ENCODE assay signal across 23 cellular contexts in genomic region chr14:49989980-49990379, GRCh38.
DNase-seq lines count a peak whose midpoint lies in the region; ATAC-seq, FAIRE-seq and TF ChIP-seq lines count a peak whose summit lies in the region.
"Had no signal": no experiment of that assay in that cellular context is flagged by ENCODE, and none has a peak within 500 bp of the region (broad histone marks: within the 10 kb centered on the region; RNA-seq: fewer than 3 reads in every experiment).

No MANE protein-coding gene starts in this region.

- FAIRE-seq in urothelium cell line (lab: Jason Lieb, UNC), result peak; percentile 17
- FAIRE-seq: GM19239 had no signal

- peaks cover 48% of the 10 kb centered on the region for H3K4me1 Mint-ChIP-seq in activated CD8-positive, alpha-beta memory T cell treated with anti-CD3 and anti-CD28 coated beads, Interleukin-2, amount 10 ng/mL, durations not matched to agents 7 days and 5 days

- H3K9me3 ChIP-seq in Panc1 (ENCODE audit: control insufficient read depth, insufficient read depth, low read depth, low read length), result no peaks in the 10 kb centered on the region
- H3K9me3 ChIP-seq in gastroesophageal sphincter, result no peaks in the 10 kb centered on the region
- H3K9me3 ChIP-seq: ascending aorta, heart left ventricle, psoas muscle had no signal

- POLR2A ChIA-PET in Panc1 (lab: Charles Lee), result interaction anchor here (0.6 to 0.7 kb wide), 3 partner anchors 18 to 126 kb away, joined by 4 to 6 read pairs (median 4); no protein-coding TSS in a partner anchor

- peaks cover 36% of the 10 kb centered on the region for H3K4me1 ChIP-seq in Panc1 (ENCODE audit: control insufficient read depth, insufficient read depth, low read length)
- H3K4me1 ChIP-seq in gastroesophageal sphincter, result no peaks in the 10 kb centered on the region
- H3K4me1 ChIP-seq: psoas muscle had no signal

- H3K9me3 Mint-ChIP-seq in activated CD8-positive, alpha-beta memory T cell treated with anti-CD3 and anti-CD28 coated beads, Interleukin-2, amount 10 ng/mL, durations not matched to agents 7 days and 5 days (ENCODE audit: low read depth), result no peaks in the 10 kb centered on the region
- H3K9me3 Mint-ChIP-seq: activated naive CD4-positive, alpha-beta T cell treated with anti-CD3 and anti-CD28 coated beads, Interleukin-2, amount 50 U/mL, for 24 hours; activated T-helper 1 cell treated with anti-CD3 and anti-CD28 coated beads, Interleukin-12 subunit alpha, Interleukin-12 subunit beta, Interleukin-2, Interleukin-4 antibody, amounts not matched to agents 30 ng/mL and 10 ng/mL and 1 ng/mL, durations not matched to agents 14 hours and 24 hours and 36 hours; CD8-positive, alpha-beta memory T cell; central memory CD8-positive, alpha-beta T cell had no signal

- ATAC-seq in activated CD8-positive, alpha-beta memory T cell treated with anti-CD3 and anti-CD28 coated beads, Interleukin-2, amount 10 ng/mL, durations not matched to agents 7 days and 5 days, result no peak
- ATAC-seq in Panc1 (no peak), gastroesophageal sphincter (no peak)
- ATAC-seq: heart left ventricle, left ventricle myocardium superior, psoas muscle had no signal

- peak overlapping the region; percentile 86 for H3K27ac ChIP-seq in Panc1 (ENCODE audit: low read length)
- H3K27ac ChIP-seq in gastroesophageal sphincter, result no peak overlapping the region
- H3K27ac ChIP-seq: heart left ventricle, psoas muscle, RWPE1 had no signal

- no peaks in the 10 kb centered on the region for H3K27me3 Mint-ChIP-seq in activated CD8-positive, alpha-beta memory T cell treated with anti-CD3 and anti-CD28 coated beads, Interleukin-2, amount 10 ng/mL, durations not matched to agents 7 days and 5 days
- H3K27me3 Mint-ChIP-seq: activated naive CD4-positive, alpha-beta T cell treated with anti-CD3 and anti-CD28 coated beads, Interleukin-2, amount 50 U/mL, for 24 hours; CD8-positive, alpha-beta memory T cell; central memory CD8-positive, alpha-beta T cell had no signal

- no peaks in the 10 kb centered on the region for H3K27me3 ChIP-seq in Panc1 (ENCODE audit: control insufficient read depth, insufficient read depth, low read length)
- no peaks in the 10 kb centered on the region for H3K27me3 ChIP-seq in gastroesophageal sphincter
- H3K27me3 ChIP-seq: ascending aorta, heart left ventricle had no signal

- in situ Hi-C loops in Panc1 (cut with HindIII; ENCODE audit: low pct_unique_long_range_greater_than_20kb, low sequenced_read_pairs), result no loop called here

- no peaks in the 10 kb centered on the region for H3K36me3 ChIP-seq in Panc1 (ENCODE audit: control insufficient read depth, insufficient read depth, low read length)
- no peaks in the 10 kb centered on the region for H3K36me3 ChIP-seq in gastroesophageal sphincter
- H3K36me3 ChIP-seq: ascending aorta, heart left ventricle had no signal

- peaks cover 3% of the 10 kb centered on the region for H3K36me3 Mint-ChIP-seq in activated CD8-positive, alpha-beta memory T cell treated with anti-CD3 and anti-CD28 coated beads, Interleukin-2, amount 10 ng/mL, durations not matched to agents 7 days and 5 days

- BruUV-seq in Panc1 (replicated peaks; lab: Mats Ljungman, UMichigan), result no TSS peak

- 88 to 94% methylated on average over 1 to 2 of the region's 2 CpGs for WGBS in gastroesophageal sphincter (ENCODE audit: low coverage in 1 of 2), 2 donors

- TF ChIP-seq CTCF in Panc1 (IDR thresholded peaks at IDR 0.05), result no peak
- no peak for TF ChIP-seq CTCF in gastroesophageal sphincter (IDR thresholded peaks at IDR 0.05)

- H3K4me3 ChIP-seq in Panc1 (ENCODE audit: low read depth in 2 of 2, low read length in 2 of 2) (no peak overlapping the region), gastroesophageal sphincter (no peak overlapping the region)
- H3K4me3 ChIP-seq: ascending aorta, heart left ventricle, psoas muscle had no signal

- TF ChIP-seq EP300 in gastroesophageal sphincter (IDR thresholded peaks at IDR 0.05), result no peak

- intact Hi-C loops in Panc1 (cut with micrococcal nuclease; ENCODE audit: unreplicated experiment), result no loop called here

- TF ChIP-seq POLR2A in gastroesophageal sphincter (IDR thresholded peaks at IDR 0.05), result no peak

- H3K27ac Mint-ChIP-seq in activated CD8-positive, alpha-beta memory T cell treated with anti-CD3 and anti-CD28 coated beads, Interleukin-2, amount 10 ng/mL, durations not matched to agents 7 days and 5 days, result no peak overlapping the region
- H3K27ac Mint-ChIP-seq: activated naive CD4-positive, alpha-beta T cell treated with anti-CD3 and anti-CD28 coated beads, Interleukin-2, amount 50 U/mL, for 24 hours; activated T-helper 1 cell treated with anti-CD3 and anti-CD28 coated beads, Interleukin-12 subunit alpha, Interleukin-12 subunit beta, Interleukin-2, Interleukin-4 antibody, amounts not matched to agents 30 ng/mL and 10 ng/mL and 1 ng/mL, durations not matched to agents 14 hours and 24 hours and 36 hours had no signal

- peak; percentile 32 for DNase-seq in activated CD8-positive, alpha-beta memory T cell treated with anti-CD3 and anti-CD28 coated beads, Interleukin-2, amount 50 U/mL, for 48 hours
- DNase-seq in activated CD8-positive, alpha-beta memory T cell treated with anti-CD3 and anti-CD28 coated beads, Interleukin-2, amount 10 ng/mL, durations not matched to agents 7 days and 5 days, result no peak
- DNase-seq in Panc1 (ENCODE audit: low read depth, low spot score), result no peak
- peak; percentile 17 for DNase-seq in kidney glomerular epithelial cell (lab: John Stamatoyannopoulos, UW)
- no peak for DNase-seq in urothelium cell line (ENCODE audit: low spot score)
- no peak for DNase-seq in NCI-H526 treated with DMSO at 0.1 percent for 48 hours (lab: John Stamatoyannopoulos, UW)
- DNase-seq: CD8-positive, alpha-beta memory T cell; DND-41; heart left ventricle; left ventricle myocardium superior; NCI-H1048; NCI-H2107; NCI-H510A; psoas muscle; stimulated activated CD4-positive, alpha-beta T cell treated with anti-CD3 and anti-CD28 coated beads, Interleukin-1b, Interleukin-23, amount 100 ng/mL, for 48 hours; T1000 had no signal

- CTCF ChIA-PET in activated CD8-positive, alpha-beta memory T cell treated with anti-CD3 and anti-CD28 coated beads, Interleukin-2, amount 10 ng/mL, durations not matched to agents 7 days and 5 days (lab: Charles Lee), result interaction anchor here (2.0 to 2.1 kb wide), 2 partner anchors 10 to 128 kb away, joined by 5 to 9 read pairs; no protein-coding TSS in a partner anchor
- CTCF ChIA-PET in Panc1 (lab: Charles Lee), result no interaction called here

- H3K4me3 Mint-ChIP-seq in activated CD8-positive, alpha-beta memory T cell treated with anti-CD3 and anti-CD28 coated beads, Interleukin-2, amount 10 ng/mL, durations not matched to agents 7 days and 5 days, result no peak overlapping the region
- H3K4me3 Mint-ChIP-seq: activated naive CD4-positive, alpha-beta T cell treated with anti-CD3 and anti-CD28 coated beads, Interleukin-2, amount 50 U/mL, for 24 hours; activated T-helper 1 cell treated with anti-CD3 and anti-CD28 coated beads, Interleukin-12 subunit alpha, Interleukin-12 subunit beta, Interleukin-2, Interleukin-4 antibody, amounts not matched to agents 30 ng/mL and 10 ng/mL and 1 ng/mL, durations not matched to agents 14 hours and 24 hours and 36 hours; CD8-positive, alpha-beta memory T cell; central memory CD8-positive, alpha-beta T cell had no signal

Comparison
In these comparisons a context has a peak if more than half of its experiments do, and no peak if none do; other contexts are left out.
1. DNase-seq: peak in activated CD8-positive, alpha-beta memory T cell treated with anti-CD3 and anti-CD28 coated beads, Interleukin-2, amount 50 U/mL, for 48 hours (single experiment) and kidney glomerular epithelial cell (single experiment); none in activated CD8-positive, alpha-beta memory T cell treated with anti-CD3 and anti-CD28 coated beads, Interleukin-2, amount 10 ng/mL, durations not matched to agents 7 days and 5 days (single experiment), Panc1 (single experiment), urothelium cell line (single experiment) and NCI-H526 treated with DMSO at 0.1 percent for 48 hours (single experiment).